ENCODE assay signal across 19 cellular contexts in genomic region chr22:49885281-49885680, GRCh38. TPM values are rescaled to one million over a fixed set of nuclear protein-coding genes. Genes with fewer than 3 reads are reported as not detected.
DNase-seq lines count a peak whose midpoint lies in the region; ATAC-seq, FAIRE-seq and TF ChIP-seq lines count a peak whose summit lies in the region.
"Had no signal": no experiment of that assay in that cellular context is flagged by ENCODE, and none has a peak within 500 bp of the region (broad histone marks: within the 10 kb centered on the region; RNA-seq: fewer than 3 reads in every experiment).

No MANE protein-coding gene starts in this region.

- CTCF ChIA-PET in activated CD4-positive, alpha-beta memory T cell treated with anti-CD3 and anti-CD28 coated beads for 36 hours (lab: Charles Lee), result no interaction called here
- CTCF ChIA-PET in activated CD4-positive, alpha-beta memory T cell treated with anti-CD3 and anti-CD28 coated beads, Interleukin-2, amount 10 ng/mL, durations not matched to agents 7 days and 5 days (lab: Charles Lee), result no interaction called here

- FAIRE-seq in GM12892 (lab: Jason Lieb, UNC), result peak; percentile 9
- FAIRE-seq: A549, D721Med, G401.6, GM12891, GM18507 had no signal

- no peak overlapping the region for H3K4me3 Mint-ChIP-seq in activated CD4-positive, alpha-beta memory T cell treated with anti-CD3 and anti-CD28 coated beads for 36 hours
- H3K4me3 Mint-ChIP-seq in activated CD4-positive, alpha-beta memory T cell treated with anti-CD3 and anti-CD28 coated beads, Interleukin-2, amount 10 ng/mL, durations not matched to agents 7 days and 5 days, result no peak overlapping the region
- H3K4me3 Mint-ChIP-seq: B cell; CD4-positive, alpha-beta T cell; CD8-positive, alpha-beta T cell had no signal

- POLR2A ChIA-PET in activated CD4-positive, alpha-beta memory T cell treated with anti-CD3 and anti-CD28 coated beads for 36 hours (lab: Charles Lee), result no interaction called here
- POLR2A ChIA-PET in activated CD4-positive, alpha-beta memory T cell treated with anti-CD3 and anti-CD28 coated beads, Interleukin-2, amount 10 ng/mL, durations not matched to agents 7 days and 5 days (lab: Charles Lee), result no interaction called here

- peak; percentile 3 for DNase-seq in activated CD4-positive, alpha-beta memory T cell treated with anti-CD3 and anti-CD28 coated beads for 36 hours
- DNase-seq in activated CD4-positive, alpha-beta memory T cell treated with anti-CD3 and anti-CD28 coated beads, Interleukin-2, amount 10 ng/mL, durations not matched to agents 7 days and 5 days, result no peak
- no peak for DNase-seq in GM12892 (ENCODE audit: insufficient read length)
- peak; percentile 67 for DNase-seq in posterior vena cava (ENCODE audit: low spot score)
- no peak for DNase-seq in activated T-cell treated with anti-CD3 and anti-CD28 coated beads, Interleukin-2, amount 50 U/mL, for 48 hours
- DNase-seq: AML-193; Caco-2; Calu3; CD4-positive, alpha-beta T cell; CD8-positive, alpha-beta T cell; DMS79 treated with DMSO at 0.1 percent for 48 hours; GF-D8 had no signal

- TF ChIP-seq POLR2A in GM12892 (IDR thresholded peaks at IDR 0.05; ENCODE audit: low read depth, low read length), result no peak

- no peaks in the 10 kb centered on the region for H3K9me3 Mint-ChIP-seq in activated CD4-positive, alpha-beta memory T cell treated with anti-CD3 and anti-CD28 coated beads for 36 hours
- peaks cover 4% of the 10 kb centered on the region for H3K9me3 Mint-ChIP-seq in activated CD4-positive, alpha-beta memory T cell treated with anti-CD3 and anti-CD28 coated beads, Interleukin-2, amount 10 ng/mL, durations not matched to agents 7 days and 5 days
- H3K9me3 Mint-ChIP-seq: CD4-positive, alpha-beta T cell; CD8-positive, alpha-beta T cell had no signal

- H3K27ac Mint-ChIP-seq in activated CD4-positive, alpha-beta memory T cell treated with anti-CD3 and anti-CD28 coated beads for 36 hours, result no peak overlapping the region
- H3K27ac Mint-ChIP-seq in activated CD4-positive, alpha-beta memory T cell treated with anti-CD3 and anti-CD28 coated beads, Interleukin-2, amount 10 ng/mL, durations not matched to agents 7 days and 5 days, result no peak overlapping the region
- H3K27ac Mint-ChIP-seq: B cell; CD4-positive, alpha-beta T cell; CD8-positive, alpha-beta T cell had no signal

- peaks cover 45% of the 10 kb centered on the region for H3K36me3 Mint-ChIP-seq in activated CD4-positive, alpha-beta memory T cell treated with anti-CD3 and anti-CD28 coated beads for 36 hours
- peaks cover 73% of the 10 kb centered on the region for H3K36me3 Mint-ChIP-seq in activated CD4-positive, alpha-beta memory T cell treated with anti-CD3 and anti-CD28 coated beads, Interleukin-2, amount 10 ng/mL, durations not matched to agents 7 days and 5 days (ENCODE audit: low read depth)

- no peak for ATAC-seq in HG03354 (IDR thresholded peaks at IDR 0.05; ENCODE audit: poor library complexity, severe bottlenecking, unreplicated experiment)
- ATAC-seq: A549; CD8-positive, alpha-beta T cell had no signal

- intact Hi-C loops in activated CD4-positive, alpha-beta memory T cell treated with anti-CD3 and anti-CD28 coated beads for 36 hours (cut with micrococcal nuclease), result no loop called here
- intact Hi-C loops in posterior vena cava (cut with DNase I), result loop anchor here in 1 of 2 donors (5.0 kb wide), 1 partner anchor 212 kb away; no protein-coding TSS in a partner anchor

- no peaks in the 10 kb centered on the region for H3K27me3 Mint-ChIP-seq in activated CD4-positive, alpha-beta memory T cell treated with anti-CD3 and anti-CD28 coated beads for 36 hours
- no peaks in the 10 kb centered on the region for H3K27me3 Mint-ChIP-seq in activated CD4-positive, alpha-beta memory T cell treated with anti-CD3 and anti-CD28 coated beads, Interleukin-2, amount 10 ng/mL, durations not matched to agents 7 days and 5 days
- H3K27me3 Mint-ChIP-seq: B cell; CD4-positive, alpha-beta T cell had no signal

- H3K4me1 Mint-ChIP-seq in activated CD4-positive, alpha-beta memory T cell treated with anti-CD3 and anti-CD28 coated beads for 36 hours (ENCODE audit: low read depth), result peaks cover 20% of the 10 kb centered on the region
- peaks cover 23% of the 10 kb centered on the region for H3K4me1 Mint-ChIP-seq in activated CD4-positive, alpha-beta memory T cell treated with anti-CD3 and anti-CD28 coated beads, Interleukin-2, amount 10 ng/mL, durations not matched to agents 7 days and 5 days

RNA-seq across cellular contexts. Expression of gene ZBED4, which starts 31.6 kb away (rescaled TPM):
- 10 to 100 TPM; 18.4 TPM for total RNA-seq in activated CD4-positive, alpha-beta memory T cell treated with anti-CD3 and anti-CD28 coated beads for 36 hours
- 10 to 100 TPM; 20.6 to 21.8 TPM for total RNA-seq in activated CD4-positive, alpha-beta memory T cell treated with anti-CD3 and anti-CD28 coated beads, Interleukin-2, amount 10 ng/mL, durations not matched to agents 7 days and 5 days
- polyA plus RNA-seq in GM12892 (2012; ENCODE audit: missing spikeins), result 11.3 TPM
- total RNA-seq in posterior vena cava, result 1 to 10 TPM; 7.3 to 8.5 TPM

RNA-seq across cellular contexts. Expression of gene ALG12, which starts 33.0 kb away (rescaled TPM):
- 10 to 100 TPM; 12.4 to 13.8 TPM for total RNA-seq in activated CD4-positive, alpha-beta memory T cell treated with anti-CD3 and anti-CD28 coated beads for 36 hours
- total RNA-seq in activated CD4-positive, alpha-beta memory T cell treated with anti-CD3 and anti-CD28 coated beads, Interleukin-2, amount 10 ng/mL, durations not matched to agents 7 days and 5 days, result 10 to 100 TPM; 14.7 to 20.6 TPM
- polyA plus RNA-seq in GM12892 (2012; ENCODE audit: missing spikeins), result 4.9 TPM
- 10 to 100 TPM in 1 of 2 donors, 1 to 10 TPM in 1; 8.9 to 11.7 TPM for total RNA-seq in posterior vena cava

RNA-seq across cellular contexts. Expression of gene CRELD2, which starts 33.2 kb away (rescaled TPM):
- 10 to 100 TPM; 29.8 to 30.7 TPM for total RNA-seq in activated CD4-positive, alpha-beta memory T cell treated with anti-CD3 and anti-CD28 coated beads for 36 hours
- 10 to 100 TPM; 50.0 to 51.2 TPM for total RNA-seq in activated CD4-positive, alpha-beta memory T cell treated with anti-CD3 and anti-CD28 coated beads, Interleukin-2, amount 10 ng/mL, durations not matched to agents 7 days and 5 days
- 16.7 TPM for polyA plus RNA-seq in GM12892 (2012; ENCODE audit: missing spikeins)
- 10 to 100 TPM; 27.5 to 45.4 TPM for total RNA-seq in posterior vena cava

RNA-seq across cellular contexts. Expression of gene BRD1, which starts 57.6 kb away (rescaled TPM):
- total RNA-seq in activated CD4-positive, alpha-beta memory T cell treated with anti-CD3 and anti-CD28 coated beads for 36 hours, result 10 to 100 TPM; 27.5 to 30.2 TPM
- total RNA-seq in activated CD4-positive, alpha-beta memory T cell treated with anti-CD3 and anti-CD28 coated beads, Interleukin-2, amount 10 ng/mL, durations not matched to agents 7 days and 5 days, result 10 to 100 TPM; 54.7 to 55.4 TPM
- polyA plus RNA-seq in GM12892 (2012; ENCODE audit: missing spikeins), result 8.5 TPM
- total RNA-seq in posterior vena cava, result 10 to 100 TPM; 20.8 to 21.7 TPM

Comparison
In these comparisons a context has a peak if more than half of its experiments do, and no peak if none do; other contexts are left out.
1. DNase-seq: peak in activated CD4-positive, alpha-beta memory T cell treated with anti-CD3 and anti-CD28 coated beads for 36 hours (single experiment) and posterior vena cava (single experiment); none in activated CD4-positive, alpha-beta memory T cell treated with anti-CD3 and anti-CD28 coated beads, Interleukin-2, amount 10 ng/mL, durations not matched to agents 7 days and 5 days (single experiment), GM12892 (single experiment) and activated T-cell treated with anti-CD3 and anti-CD28 coated beads, Interleukin-2, amount 50 U/mL, for 48 hours (0 of 2).